ENCODE assay signal across 31 cellular contexts in genomic region chr16:19162085-19162484, GRCh38. TPM values are rescaled to one million over a fixed set of nuclear protein-coding genes. Genes with fewer than 3 reads are reported as not detected.
A peak's percentile ranks its signal among the peaks of the same experiment; 100 is the strongest.
DNase-seq lines count a peak whose midpoint lies in the region; ATAC-seq, FAIRE-seq and TF ChIP-seq lines count a peak whose summit lies in the region.
"Had no signal": no experiment of that assay in that cellular context is flagged by ENCODE, and none has a peak within 500 bp of the region (broad histone marks: within the 10 kb centered on the region; RNA-seq: fewer than 3 reads in every experiment).

No MANE protein-coding gene starts in this region.

- H3K18ac ChIP-seq in IMR-90 (ENCODE audit: low read depth, low read length) = no peak overlapping the region

- H2AK9ac ChIP-seq in IMR-90 (replicated peaks; ENCODE audit: low read depth, low read length, poor library complexity) = no peak overlapping the region

- 60 to 65% methylated on average over 4 of the region's 4 CpGs for WGBS in GM23248 (ENCODE audit: low coverage in 1 of 2, low lambda C conversion rate in 2 of 2, missing lambda C conversion rate in 2 of 2), 2 experiments
- no CpG with 5 or more reads among the region's 4 CpGs for WGBS in IMR-90 (ENCODE audit: extremely low coverage in 2 of 2, insufficient read length in 1 of 2), 2 experiments
- WGBS in K562 (ENCODE audit: insufficient coverage, low coverage, missing lambda C conversion rate) = 5% methylated on average over 4 of the region's 4 CpGs
- WGBS in sigmoid colon, 2 donors = 81 to 82% methylated on average over 4 of the region's 4 CpGs

- no peaks in the 10 kb centered on the region for H3K9me3 ChIP-seq in GM23248 (ENCODE audit: low read depth)
- H3K9me3 ChIP-seq in IMR-90 (ENCODE audit: control insufficient read depth, insufficient read depth, low read length) = no peaks in the 10 kb centered on the region; the same call in 1 of the 2 replicates
- no peaks in the 10 kb centered on the region; the same call in 1 of the 2 replicates for H3K9me3 ChIP-seq in K562 (replicated peaks; ENCODE audit: control insufficient read depth, insufficient read depth, low read depth, low read length)
- H3K9me3 ChIP-seq in sigmoid colon = no peaks in the 10 kb centered on the region
- H3K9me3 ChIP-seq: BLaER1 treated with 17β-estradiol and CSF1 and Interleukin-3, amounts not matched to agents 10 nM and 100 nM; SJSA1 had no signal

- TF ChIP-seq RAD21 in IMR-90 (IDR thresholded peaks at IDR 0.05; ENCODE audit: low read length) (no peak), K562 (CRISPR knock-in tag; conservative IDR thresholded peaks at IDR 0.05 in 1 of 2, IDR thresholded peaks at IDR 0.05 in 1 of 2) (no peak)

- H3K23ac ChIP-seq in IMR-90 (ENCODE audit: low read depth, low read length) = no peak overlapping the region

- TF ChIP-seq CTCF in IMR-90 (conservative IDR thresholded peaks at IDR 0.05; ENCODE audit: low read depth, low read length) = no peak
- no peak for TF ChIP-seq CTCF in K562 (IDR thresholded peaks at IDR 0.05 in 2 of 3, conservative IDR thresholded peaks at IDR 0.05 in 1 of 3; ENCODE audit: insufficient read depth in 2 of 3, low read depth in 1 of 3, low read length in 3 of 3)
- TF ChIP-seq CTCF in sigmoid colon (IDR thresholded peaks at IDR 0.05) = no peak
- no peak for TF ChIP-seq CTCF in foreskin keratinocyte (conservative IDR thresholded peaks at IDR 0.05)

- no peak overlapping the region for H2AFZ ChIP-seq in GM23248
- H2AFZ ChIP-seq in IMR-90 (replicated peaks; ENCODE audit: low read length, poor library complexity) = no peak overlapping the region
- H2AFZ ChIP-seq in K562 (ENCODE audit: low read depth, low read length) = no peak overlapping the region
- H2AFZ ChIP-seq: PC-9 had no signal

- no peaks in the 10 kb centered on the region for H3K79me1 ChIP-seq in IMR-90 (ENCODE audit: low read depth in 1 of 2, low read length in 2 of 2)

- no peak overlapping the region for H3K4me3 ChIP-seq in GM23248
- no peak overlapping the region for H3K4me3 ChIP-seq in IMR-90 (ENCODE audit: insufficient read depth, low read depth, low read length)
- no peak overlapping the region for H3K4me3 ChIP-seq in K562
- H3K4me3 ChIP-seq in sigmoid colon = no peak overlapping the region
- H3K4me3 ChIP-seq: A549; BLaER1 treated with 17β-estradiol and CSF1 and Interleukin-3, amounts not matched to agents 10 nM and 100 nM; PC-9; SJSA1 had no signal

- ATAC-seq in IMR-90 (ENCODE audit: low read depth) (no peak), K562 (no peak; the same call in 2 of the 3 replicates), foreskin keratinocyte (no peak)

- H4K5ac ChIP-seq in IMR-90 (ENCODE audit: low read depth, low read length) = no peak overlapping the region

- H3K79me2 ChIP-seq in GM23248 (ENCODE audit: insufficient read depth) = no peaks in the 10 kb centered on the region
- H3K79me2 ChIP-seq in K562 (ENCODE audit: control insufficient read depth, insufficient read depth, low read length) = no peaks in the 10 kb centered on the region

- H3K4me1 ChIP-seq in GM23248 (ENCODE audit: insufficient read depth) (no peaks in the 10 kb centered on the region), IMR-90 (ENCODE audit: control insufficient read depth, insufficient read depth, low read length) (no peaks in the 10 kb centered on the region), K562 (replicated peaks in 1 of 2; ENCODE audit: control insufficient read depth in 2 of 2, insufficient read depth in 2 of 2, low read length in 2 of 2) (no peaks in the 10 kb centered on the region; a peak in 1 of 5 replicates), sigmoid colon (no peaks in the 10 kb centered on the region), foreskin keratinocyte (no peaks in the 10 kb centered on the region)
- H3K4me1 ChIP-seq: BLaER1 treated with 17β-estradiol and CSF1 and Interleukin-3, amounts not matched to agents 10 nM and 100 nM had no signal

- H2AK5ac ChIP-seq in IMR-90 (ENCODE audit: low read depth, low read length) = no peak overlapping the region

- H3K9me1 ChIP-seq in IMR-90 (ENCODE audit: insufficient read depth, low read length) = no peaks in the 10 kb centered on the region
- H3K9me1 ChIP-seq in K562 (ENCODE audit: control insufficient read depth, insufficient read depth, low read length) = no peaks in the 10 kb centered on the region

- POLR2A ChIA-PET in IMR-90 (lab: Charles Lee; ENCODE audit: unreplicated experiment) (no interaction called here), K562 (lab: Yijun Ruan, JAX) (no interaction called here)

- no peaks in the 10 kb centered on the region for H3K36me3 Mint-ChIP-seq in activated T-helper 2 cell treated with anti-CD3 and anti-CD28 coated beads, Interferon-gamma antibody, Interleukin-2, Interleukin-4, amounts not matched to agents 10 μg/mL and 5 μg/mL and 100 μg/mL, durations not matched to agents 14 hours and 24 hours and 36 hours (ENCODE audit: low read depth)

- H3K9ac ChIP-seq in GM23248 (no peak overlapping the region), IMR-90 (ENCODE audit: low read depth, low read length) (no peak overlapping the region), K562 (ENCODE audit: insufficient read depth in 1 of 2, low read depth in 2 of 2, low read length in 2 of 2) (no peak overlapping the region)
- H3K9ac ChIP-seq: BLaER1 treated with 17β-estradiol and CSF1 and Interleukin-3, amounts not matched to agents 10 nM and 100 nM had no signal

- CTCF ChIA-PET in IMR-90 (lab: Yijun Ruan, JAX) = interaction anchor here (0.6 kb wide), 2 partner anchors 17 to 53 kb away, joined by 3 to 4 read pairs; no protein-coding TSS in a partner anchor
- CTCF ChIA-PET in K562 (lab: Yijun Ruan, JAX; ENCODE audit: low intra/inter-chr PET ratio) = no interaction called here

- no peak for TF ChIP-seq EP300 in K562 (IDR thresholded peaks at IDR 0.05; ENCODE audit: low read length)
- TF ChIP-seq EP300 in sigmoid colon (IDR thresholded peaks at IDR 0.05) = no peak

- BruUV-seq in IMR-90 (replicated peaks; lab: Mats Ljungman, UMichigan) = no TSS peak
- no TSS peak for BruUV-seq in K562 (replicated peaks; lab: Mats Ljungman, UMichigan)

- peaks cover 5% of the 10 kb centered on the region for H3K9me3 Mint-ChIP-seq in activated T-helper 2 cell treated with anti-CD3 and anti-CD28 coated beads, Interferon-gamma antibody, Interleukin-2, Interleukin-4, amounts not matched to agents 10 μg/mL and 5 μg/mL and 100 μg/mL, durations not matched to agents 14 hours and 24 hours and 36 hours
- H3K9me3 Mint-ChIP-seq: CD4-positive, alpha-beta T cell had no signal

- H2BK20ac ChIP-seq in IMR-90 (ENCODE audit: low read depth, low read length) = no peak overlapping the region

- no peaks in the 10 kb centered on the region for H4K20me1 ChIP-seq in GM23248 (ENCODE audit: insufficient read depth)
- H4K20me1 ChIP-seq in IMR-90 (ENCODE audit: insufficient read depth, low read length) = no peaks in the 10 kb centered on the region
- no peaks in the 10 kb centered on the region for H4K20me1 ChIP-seq in K562 (replicated peaks; ENCODE audit: control insufficient read depth, insufficient read depth, low read length)
- H4K20me1 ChIP-seq: BLaER1 treated with 17β-estradiol and CSF1 and Interleukin-3, amounts not matched to agents 10 nM and 100 nM had no signal

- no peak overlapping the region for H4K91ac ChIP-seq in IMR-90 (ENCODE audit: insufficient read depth, low read depth, low read length)

- peaks cover 9% of the 10 kb centered on the region for H3K27me3 Mint-ChIP-seq in activated T-helper 2 cell treated with anti-CD3 and anti-CD28 coated beads, Interferon-gamma antibody, Interleukin-2, Interleukin-4, amounts not matched to agents 10 μg/mL and 5 μg/mL and 100 μg/mL, durations not matched to agents 14 hours and 24 hours and 36 hours (ENCODE audit: low read depth)

- peak; percentile 13 for DNase-seq in GM23248
- DNase-seq in IMR-90 = peak; percentile 17
- DNase-seq in K562 (ENCODE audit: extremely low read depth in 1 of 4, low spot score in 3 of 4) = no peak
- DNase-seq in myocyte (ENCODE audit: low read depth) = peak; percentile 56
- DNase-seq in sigmoid colon = no peak
- DNase-seq in activated T-helper 2 cell treated with anti-CD3 and anti-CD28 coated beads, Interferon-gamma antibody, Interleukin-2, Interleukin-4, amounts not matched to agents 10 μg/mL and 5 μg/mL and 100 μg/mL, durations not matched to agents 14 hours and 24 hours and 36 hours (ENCODE audit: low spot score) = no peak
- DNase-seq in foreskin keratinocyte = no peak
- DNase-seq: AML-193; CD4-positive, alpha-beta T cell; DMS79; EL; GF-D8; H7; HFFc6; NCI-H1092; NCI-H1417 treated with DMSO at 0.1 percent for 48 hours; NCI-H187; NCI-H2081 treated with DMSO at 0.1 percent for 48 hours; NCI-H2171 treated with DMSO at 0.1 percent for 48 hours; NCI-H345; NCI-H524; NCI-H748 treated with DMSO at 0.1 percent for 48 hours; NK-92 treated with Interleukin-12 subunit alpha and Interleukin-12 subunit beta, amount 100 ng/mL, for 24 hours; PC-9; Right ventricle myocardium superior; RPMI8226 had no signal

- no peak overlapping the region for H3K4ac ChIP-seq in IMR-90 (ENCODE audit: low read depth, low read length)

- H3K56ac ChIP-seq in IMR-90 (ENCODE audit: extremely low read depth, insufficient read depth, low read length) = no peak overlapping the region

- no peak overlapping the region for H3K4me3 Mint-ChIP-seq in activated T-helper 2 cell treated with anti-CD3 and anti-CD28 coated beads, Interferon-gamma antibody, Interleukin-2, Interleukin-4, amounts not matched to agents 10 μg/mL and 5 μg/mL and 100 μg/mL, durations not matched to agents 14 hours and 24 hours and 36 hours (ENCODE audit: low read depth)
- H3K4me3 Mint-ChIP-seq: CD4-positive, alpha-beta T cell; HFFc6; IgD-negative memory B cell had no signal

- H3K27me3 ChIP-seq in GM23248 (replicated peaks; ENCODE audit: insufficient read depth) (no peaks in the 10 kb centered on the region), IMR-90 (ENCODE audit: control insufficient read depth, insufficient read depth, low read length) (peaks cover 13% of the 10 kb centered on the region), K562 (ENCODE audit: control insufficient read depth in 2 of 2, insufficient read depth in 2 of 2, low read length in 2 of 2) (peaks cover 2 to 21% of the 10 kb centered on the region in 2 experiments; a peak in 3 of 5 replicates), sigmoid colon (peaks cover 0 to 8% (median 8%) of the 10 kb centered on the region in 3 donors), foreskin keratinocyte (peaks cover 1% of the 10 kb centered on the region)
- H3K27me3 ChIP-seq: BLaER1 treated with 17β-estradiol and CSF1 and Interleukin-3, amounts not matched to agents 10 nM and 100 nM; SJSA1 had no signal

- H3K27ac ChIP-seq in GM23248 (no peak overlapping the region), IMR-90 (ENCODE audit: insufficient read depth, low read length) (no peak overlapping the region), K562 (ENCODE audit: extremely low read depth, low read depth, low read length) (no peak overlapping the region), sigmoid colon (no peak overlapping the region), foreskin keratinocyte (no peak overlapping the region)
- H3K27ac ChIP-seq: A549; BLaER1 treated with 17β-estradiol and CSF1 and Interleukin-3, amounts not matched to agents 10 nM and 100 nM; PC-9; SJSA1 had no signal

- H3K27ac Mint-ChIP-seq in activated T-helper 2 cell treated with anti-CD3 and anti-CD28 coated beads, Interferon-gamma antibody, Interleukin-2, Interleukin-4, amounts not matched to agents 10 μg/mL and 5 μg/mL and 100 μg/mL, durations not matched to agents 14 hours and 24 hours and 36 hours = no peak overlapping the region
- H3K27ac Mint-ChIP-seq: CD4-positive, alpha-beta T cell; HFFc6; IgD-negative memory B cell had no signal

- TF ChIP-seq POLR2A in IMR-90 (IDR thresholded peaks at IDR 0.05; ENCODE audit: low read depth, low read length) (no peak), K562 (conservative IDR thresholded peaks at IDR 0.05) (no peak), sigmoid colon (IDR thresholded peaks at IDR 0.05) (no peak)

- H3K36me3 ChIP-seq in GM23248 (ENCODE audit: low read depth) (no peaks in the 10 kb centered on the region), IMR-90 (ENCODE audit: control insufficient read depth, insufficient read depth, low read length) (no peaks in the 10 kb centered on the region), K562 (ENCODE audit: control insufficient read depth, insufficient read depth, low read length) (no peaks in the 10 kb centered on the region), sigmoid colon (no peaks in the 10 kb centered on the region)
- H3K36me3 ChIP-seq: BLaER1 treated with 17β-estradiol and CSF1 and Interleukin-3, amounts not matched to agents 10 nM and 100 nM; SJSA1 had no signal

- H3F3A ChIP-seq in GM23248 (ENCODE audit: insufficient read depth) = no peaks in the 10 kb centered on the region

- H4K8ac ChIP-seq in IMR-90 (ENCODE audit: low read depth in 2 of 2, low read length in 2 of 2) = no peak overlapping the region

- no peak overlapping the region for H3K14ac ChIP-seq in IMR-90 (replicated peaks; ENCODE audit: low read depth, low read length)

- H3K4me2 ChIP-seq in GM23248 (ENCODE audit: unreplicated experiment) = no peak overlapping the region
- no peak overlapping the region for H3K4me2 ChIP-seq in IMR-90 (ENCODE audit: low read depth, low read length)
- no peak overlapping the region for H3K4me2 ChIP-seq in K562 (ENCODE audit: insufficient read depth, low read length)
- H3K4me2 ChIP-seq: A549; BLaER1 treated with 17β-estradiol and CSF1 and Interleukin-3, amounts not matched to agents 10 nM and 100 nM; PC-9 had no signal

- in situ Hi-C loops in GM23248 (cut with MboI) = no loop called here
- in situ Hi-C loops in IMR-90 (cut with MboI; ENCODE audit: low sequenced_read_pairs) = no loop called here
- in situ Hi-C loops in K562 (cut with MboI) = no loop called here

- intact Hi-C loops in IMR-90 (cut with micrococcal nuclease) = no loop called here
- intact Hi-C loops in K562 (cut with micrococcal nuclease) = no loop called here
- intact Hi-C loops in sigmoid colon (cut with DNase I) = no loop called here
- intact Hi-C loops in activated T-helper 2 cell treated with anti-CD3 and anti-CD28 coated beads, Interferon-gamma antibody, Interleukin-2, Interleukin-4, amounts not matched to agents 10 μg/mL and 5 μg/mL and 100 μg/mL, durations not matched to agents 14 hours and 24 hours and 36 hours (cut with micrococcal nuclease) = no loop called here

- H2BK5ac ChIP-seq in IMR-90 (ENCODE audit: low read depth, low read length, poor library complexity, severe bottlenecking) = no peak overlapping the region

- H3K4me1 Mint-ChIP-seq in activated T-helper 2 cell treated with anti-CD3 and anti-CD28 coated beads, Interferon-gamma antibody, Interleukin-2, Interleukin-4, amounts not matched to agents 10 μg/mL and 5 μg/mL and 100 μg/mL, durations not matched to agents 14 hours and 24 hours and 36 hours (ENCODE audit: low read depth) = no peaks in the 10 kb centered on the region
- H3K4me1 Mint-ChIP-seq: IgD-negative memory B cell had no signal

- FAIRE-seq in K562 (lab: Jason Lieb, UNC) = no peak
- FAIRE-seq: A549, GM12891 had no signal

- no peaks in the 10 kb centered on the region for H3K9me2 ChIP-seq in GM23248 (ENCODE audit: insufficient read depth)

- no peak overlapping the region for H2BK120ac ChIP-seq in IMR-90 (ENCODE audit: low read depth, low read length)

- dilution Hi-C loops in IMR-90 (cut with HindIII; ENCODE audit: low sequenced_read_pairs, unreplicated experiment) = no loop called here

- H2BK15ac ChIP-seq in IMR-90 (ENCODE audit: low read depth, low read length) = no peak overlapping the region

RNA-seq across cellular contexts. Expression of gene SYT17, which starts 6.0 kb away (rescaled TPM):
- total RNA-seq in GM23248 (2014; rRNA removed; shearing (Covaris generic)) = not detected in 2 replicates
- not detected in 2 replicates for polyA plus RNA-seq in GM23248 (2016; fragmentation: Nextera tagmentation; extraction: Ambion mirVana)
- not detected in 2 replicates for total RNA-seq in IMR-90 (2012; rRNA removed)
- polyA plus RNA-seq in IMR-90 (2012; rRNA removed) = not detected in 2 replicates
- 0.05 and 0.57 TPM in 2 replicates for polyA plus RNA-seq in IMR-90 (2012; cell fraction: cytosol; rRNA removed)
- 0.22 and 0.24 TPM in 2 replicates for polyA plus RNA-seq in IMR-90 (2012; cell fraction: nucleus; rRNA removed; ENCODE audit: low replicate concordance)
- not detected in 2 replicates for total RNA-seq in K562 (2011; cell fraction: chromatin; rRNA removed; ENCODE audit: low replicate concordance)
- not detected in 2 replicates for total RNA-seq in K562 (2011; cell fraction: nucleolus; rRNA removed)
- not detected in 2 replicates for total RNA-seq in K562 (2011; cell fraction: nucleoplasm; rRNA removed)
- not detected in 2 replicates for total RNA-seq in K562 (2014; rRNA removed)
- total RNA-seq in K562 (2014; rRNA removed; fragmentation: Illumina TruSeq; extraction: Trizol) = not detected in 2 replicates
- total RNA-seq in K562 (2015; rRNA removed; fragmentation: Illumina TruSeq; extraction: Trizol) = not detected in 2 replicates
- not detected in 2 replicates for total RNA-seq in K562 (2021)
- polyA plus RNA-seq in K562 (2011; rRNA removed) = not detected in 2 replicates
- polyA plus RNA-seq in K562 (2011; cell fraction: cytosol; rRNA removed) = not detected in 2 replicates
- not detected in 2 replicates for polyA plus RNA-seq in K562 (2011; cell fraction: nucleus; rRNA removed)
- 0.11 TPM in 1 of 2 replicates, not detected in the other for polyA plus RNA-seq in K562 (2012)
- not detected in 2 replicates for polyA plus RNA-seq in K562 (2014; fragmentation: Illumina TruSeq; extraction: Trizol)
- polyA plus RNA-seq in K562 (2014; fragmentation: Nextera tagmentation; extraction: Ambion mirVana) = not detected
- polyA plus RNA-seq in K562 (2014; rRNA removed) = not detected in 2 replicates
- polyA minus RNA-seq in K562 (2011; rRNA and poly(A)+ RNA removed) = not detected in 2 replicates
- not detected in 2 replicates for polyA minus RNA-seq in K562 (2011; cell fraction: cytosol; rRNA and poly(A)+ RNA removed)
- polyA minus RNA-seq in K562 (2011; cell fraction: nucleus; rRNA and poly(A)+ RNA removed) = not detected in 2 replicates
- 0.19 and 0.36 TPM in 2 replicates for total RNA-seq in myocyte
- polyA plus RNA-seq in myocyte (2012) = 0.33 TPM
- 1 to 10 TPM in 3 of 4 donors, under 1 TPM in 1; 0.68 to 2.5 (median 1.8) TPM for total RNA-seq in sigmoid colon
- 1 to 10 TPM; 2.2 to 7.6 (median 4.2) TPM for polyA plus RNA-seq in sigmoid colon
- 0.34 and 0.57 TPM in 2 replicates for total RNA-seq in activated T-helper 2 cell treated with anti-CD3 and anti-CD28 coated beads, Interferon-gamma antibody, Interleukin-2, Interleukin-4, amounts not matched to agents 10 μg/mL and 5 μg/mL and 100 μg/mL, durations not matched to agents 14 hours and 24 hours and 36 hours
- total RNA-seq in foreskin keratinocyte = 0.14 and 0.20 TPM in 2 replicates
- 0.08 and 0.22 TPM in 2 replicates for polyA plus RNA-seq in foreskin keratinocyte
- total RNA-seq: CD4-positive, alpha-beta T cell; HFFc6 had no signal

RNA-seq across cellular contexts. Expression of gene ITPRIPL2, which starts 48.3 kb away (rescaled TPM):
- total RNA-seq in GM23248 (2014; rRNA removed; shearing (Covaris generic)) = 64.7 and 71.9 TPM in 2 replicates
- 9.5 and 11.0 TPM in 2 replicates for polyA plus RNA-seq in GM23248 (2016; fragmentation: Nextera tagmentation; extraction: Ambion mirVana)
- total RNA-seq in IMR-90 (2012; rRNA removed) = 11.1 and 15.0 TPM in 2 replicates
- polyA plus RNA-seq in IMR-90 (2012; rRNA removed) = 9.2 and 10.1 TPM in 2 replicates
- 5.2 and 16.1 TPM in 2 replicates for polyA plus RNA-seq in IMR-90 (2012; cell fraction: cytosol; rRNA removed)
- 6.1 and 13.7 TPM in 2 replicates for polyA plus RNA-seq in IMR-90 (2012; cell fraction: nucleus; rRNA removed; ENCODE audit: low replicate concordance)
- 1.7 and 2.8 TPM in 2 replicates for total RNA-seq in K562 (2011; cell fraction: chromatin; rRNA removed; ENCODE audit: low replicate concordance)
- 2.4 and 2.8 TPM in 2 replicates for total RNA-seq in K562 (2011; cell fraction: nucleolus; rRNA removed)
- 2.9 and 4.4 TPM in 2 replicates for total RNA-seq in K562 (2011; cell fraction: nucleoplasm; rRNA removed)
- total RNA-seq in K562 (2014; rRNA removed) = 0.64 and 1.4 TPM in 2 replicates
- 0.76 and 0.80 TPM in 2 replicates for total RNA-seq in K562 (2014; rRNA removed; fragmentation: Illumina TruSeq; extraction: Trizol)
- 0.58 and 0.75 TPM in 2 replicates for total RNA-seq in K562 (2015; rRNA removed; fragmentation: Illumina TruSeq; extraction: Trizol)
- total RNA-seq in K562 (2021) = 2.1 and 2.2 TPM in 2 replicates
- polyA plus RNA-seq in K562 (2011; rRNA removed) = 0.65 and 0.77 TPM in 2 replicates
- 0.65 and 1.1 TPM in 2 replicates for polyA plus RNA-seq in K562 (2011; cell fraction: cytosol; rRNA removed)
- polyA plus RNA-seq in K562 (2011; cell fraction: nucleus; rRNA removed) = 0.66 and 1.5 TPM in 2 replicates
- 0.74 and 1.3 TPM in 2 replicates for polyA plus RNA-seq in K562 (2012)
- polyA plus RNA-seq in K562 (2014; fragmentation: Illumina TruSeq; extraction: Trizol) = 0.48 and 0.54 TPM in 2 replicates
- under 1 TPM; 0.04 to 0.11 TPM for polyA plus RNA-seq in K562 (2014; fragmentation: Nextera tagmentation; extraction: Ambion mirVana)
- polyA plus RNA-seq in K562 (2014; rRNA removed) = 0.45 and 1.3 TPM in 2 replicates
- polyA minus RNA-seq in K562 (2011; rRNA and poly(A)+ RNA removed) = 1.0 and 1.2 TPM in 2 replicates
- 1.2 and 1.8 TPM in 2 replicates for polyA minus RNA-seq in K562 (2011; cell fraction: cytosol; rRNA and poly(A)+ RNA removed)
- 1.2 and 1.8 TPM in 2 replicates for polyA minus RNA-seq in K562 (2011; cell fraction: nucleus; rRNA and poly(A)+ RNA removed)
- 26.1 and 26.6 TPM in 2 replicates for total RNA-seq in myocyte
- polyA plus RNA-seq in myocyte (2012) = 28.6 TPM
- 10 to 100 TPM; 28.1 to 61.6 (median 44.2) TPM for total RNA-seq in sigmoid colon
- 1 to 10 TPM; 5.5 to 9.9 (median 8.4) TPM for polyA plus RNA-seq in sigmoid colon
- total RNA-seq in activated T-helper 2 cell treated with anti-CD3 and anti-CD28 coated beads, Interferon-gamma antibody, Interleukin-2, Interleukin-4, amounts not matched to agents 10 μg/mL and 5 μg/mL and 100 μg/mL, durations not matched to agents 14 hours and 24 hours and 36 hours = 44.4 and 48.0 TPM in 2 replicates
- total RNA-seq in foreskin keratinocyte = 15.2 and 18.1 TPM in 2 replicates
- polyA plus RNA-seq in foreskin keratinocyte = 3.3 and 3.5 TPM in 2 replicates

Comparison
In these comparisons a context has a peak if more than half of its experiments do, and no peak if none do; other contexts are left out.
1. DNase-seq: peak in GM23248 (single experiment), IMR-90 (single experiment) and myocyte (single experiment); none in K562 (0 of 4), sigmoid colon (single experiment), activated T-helper 2 cell treated with anti-CD3 and anti-CD28 coated beads, Interferon-gamma antibody, Interleukin-2, Interleukin-4, amounts not matched to agents 10 μg/mL and 5 μg/mL and 100 μg/mL, durations not matched to agents 14 hours and 24 hours and 36 hours (single experiment) and foreskin keratinocyte (0 of 2).